1 cellular context compared by ENCODE assay signal in genomic region chr12:88814789-88815188, GRCh38.
TF ChIP-seq lines count a peak whose summit lies in the region.

No MANE protein-coding gene starts in this region.

TF ChIP-seq in SK-N-SH treated with all-trans-retinoic acid at 6 μM for 48 hours, 23 proteins besides CTCF, POLR2A, EP300 and RAD21 (continued from another document):
- TF ChIP-seq TSHZ2 (CRISPR knock-in tag; IDR thresholded peaks at IDR 0.05): no peak
- TF ChIP-seq OSR1 (CRISPR knock-in tag; IDR thresholded peaks at IDR 0.05): no peak
